In the genomic region with DNA sequence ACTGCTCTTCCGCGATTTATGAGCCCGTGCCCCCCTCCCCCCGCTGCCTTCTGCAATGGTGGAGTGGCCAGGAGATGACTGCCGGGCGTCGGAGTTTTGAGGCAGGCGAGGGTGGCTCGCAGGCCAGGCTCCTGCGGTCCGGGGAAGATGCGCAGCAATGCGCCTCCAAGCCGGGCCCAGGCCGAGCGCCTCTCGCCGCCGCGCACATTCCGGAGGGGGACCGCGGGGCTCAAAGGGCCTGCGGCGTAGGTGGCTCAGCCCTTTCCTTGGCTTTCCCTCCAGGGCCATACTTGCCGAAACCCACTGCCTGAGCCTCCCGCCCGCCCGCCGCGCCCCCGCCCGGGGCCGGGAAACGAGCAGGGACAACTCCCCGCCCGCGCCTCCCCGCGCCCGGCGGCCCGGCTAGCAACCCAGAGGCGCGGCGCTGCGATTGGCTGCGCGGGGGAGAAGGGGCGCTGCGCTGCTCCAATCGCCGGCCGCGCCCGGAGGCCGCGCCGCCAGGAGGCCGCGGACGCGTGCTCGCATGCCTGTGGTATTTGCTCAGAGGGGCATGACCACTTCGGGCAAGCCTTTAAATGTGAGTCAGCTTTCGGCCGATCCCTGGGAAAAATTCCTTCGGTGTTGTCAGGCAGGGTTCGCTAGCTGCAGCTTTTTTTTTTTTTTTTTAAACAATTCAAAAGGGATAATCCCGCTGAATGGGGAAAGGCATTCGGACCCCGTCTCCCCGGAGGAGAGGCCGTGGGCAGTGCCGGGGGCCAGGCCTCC, we compare ENCODE assay signal across 8 cellular contexts.
DNase-seq lines count a peak whose midpoint lies in the region; ATAC-seq and TF ChIP-seq lines count a peak whose summit lies in the region.

No MANE protein-coding gene starts in this region.

- no peak overlapping the region for H3K27ac Mint-ChIP-seq in central memory CD8-positive, alpha-beta T cell (ENCODE audit: low read depth)

- H3K4me1 Mint-ChIP-seq in central memory CD8-positive, alpha-beta T cell = peaks cover 19% of the 10 kb centered on the region

- peak overlapping the region; percentile 53 for H3K4me3 ChIP-seq in AG04449 (ENCODE audit: low read depth, low read length)

- DNase-seq in AG04449 (ENCODE audit: low read depth, low spot score) (peak; percentile 93), GM19240 (ENCODE audit: insufficient read length, low spot score) (peak; percentile 86), HuH-7 (ENCODE audit: low spot score) (peak; percentile 94), islet precursor cell (peak; percentile 100), smooth muscle cell of the brain vasculature (ENCODE audit: low read depth, low spot score) (peak; percentile 91), OCI-M1 (lab: John Stamatoyannopoulos, UW) (no peak)
- DNase-seq in activated CD4-positive, alpha-beta T cell treated with anti-CD3 and anti-CD28 coated beads for 1 hour = peak; percentile 58
- DNase-seq in central memory CD8-positive, alpha-beta T cell (ENCODE audit: low spot score in 2 of 2) = peak; percentile 27 to 39

- CTCF ChIA-PET in AG04449 (lab: Yijun Ruan, JAX) = interaction anchor here (0.9 to 1.4 kb wide), 6 partner anchors 33 to 731 kb away, joined by 3 to 4 read pairs (median 3); no protein-coding TSS in a partner anchor

- H3K4me3 Mint-ChIP-seq in central memory CD8-positive, alpha-beta T cell = peak overlapping the region; percentile 66

- H3K9me3 Mint-ChIP-seq in central memory CD8-positive, alpha-beta T cell = no peaks in the 10 kb centered on the region

- POLR2A ChIA-PET in AG04449 (lab: Yijun Ruan, JAX) = interaction anchor here (0.6 kb wide), 1 partner anchor 290 kb away, joined by 3 read pairs; no protein-coding TSS in a partner anchor

- peaks cover 3% of the 10 kb centered on the region for H3K36me3 Mint-ChIP-seq in central memory CD8-positive, alpha-beta T cell (ENCODE audit: insufficient read depth)

- no peak for TF ChIP-seq CTCF in AG04449 (IDR thresholded peaks at IDR 0.05; ENCODE audit: insufficient read depth, low read length, missing control alignments)

- peak; percentile 87 for ATAC-seq in central memory CD8-positive, alpha-beta T cell (replicated peaks; ENCODE audit: extremely low read depth, poor library complexity, severe bottlenecking)

- peaks cover 10% of the 10 kb centered on the region for H3K27me3 Mint-ChIP-seq in central memory CD8-positive, alpha-beta T cell
